In genomic region chr20:31677553-31678260, GRCh38 we compare ENCODE assay signal across 10 cellular contexts. TPM values are rescaled to one million over a fixed set of nuclear protein-coding genes. Genes with fewer than 3 reads are reported as not detected.
DNase-seq lines count a peak whose midpoint lies in the region; TF ChIP-seq lines count a peak whose summit lies in the region.
"Had no signal": no experiment of that assay in that cellular context is flagged by ENCODE, and none has a peak within 500 bp of the region (broad histone marks: within the 10 kb centered on the region; RNA-seq: fewer than 3 reads in every experiment).

No MANE protein-coding gene starts in this region.

- no peak overlapping the region for H3K9ac ChIP-seq in smooth muscle cell (ENCODE audit: low read depth)

- no peak for DNase-seq in T-helper 1 cell
- DNase-seq in epithelial cell of prostate (ENCODE audit: low read depth, low spot score): no peak
- DNase-seq in smooth muscle cell (lab: John Stamatoyannopoulos, UW; ENCODE audit: unreplicated experiment): no peak
- DNase-seq in foreskin fibroblast: no peak
- DNase-seq in NCI-H345 treated with DMSO at 0.1 percent for 48 hours (lab: John Stamatoyannopoulos, UW; ENCODE audit: unreplicated experiment): no peak
- no peak for DNase-seq in nucleus accumbens (lab: John Stamatoyannopoulos, UW)
- DNase-seq: 8988T; activated CD4-positive, alpha-beta T cell treated with anti-CD3 and anti-CD28 coated beads, Interleukin-2, amount 50 U/mL, for 48 hours had no signal

- no peaks in the 10 kb centered on the region for H3K27me3 ChIP-seq in smooth muscle cell (ENCODE audit: low read depth)

- no peak overlapping the region for H2AFZ ChIP-seq in smooth muscle cell (ENCODE audit: low read depth)

- no peak for TF ChIP-seq CTCF in VCaP (conservative IDR thresholded peaks at IDR 0.05)
- TF ChIP-seq CTCF in smooth muscle cell (IDR thresholded peaks at IDR 0.05; ENCODE audit: borderline replicate concordance, insufficient read depth, poor library complexity, severe bottlenecking): no peak
- TF ChIP-seq CTCF in foreskin fibroblast (IDR thresholded peaks at IDR 0.05; ENCODE audit: low read depth, low read length): no peak

- H3F3A ChIP-seq in smooth muscle cell (ENCODE audit: low read depth): no peaks in the 10 kb centered on the region

- H3K4me1 ChIP-seq in smooth muscle cell (ENCODE audit: low read depth): peaks cover 23% of the 10 kb centered on the region

- peaks cover 77% of the 10 kb centered on the region for H3K4me1 Mint-ChIP-seq in T-helper 1 cell treated with Interleukin-12 subunit alpha and Interleukin-12 subunit beta and Interleukin-4 antibody, amounts not matched to agents 30 μg/mL and 1 μg/mL, for 36 hours (ENCODE audit: low read depth)

- no peaks in the 10 kb centered on the region for H3K27me3 Mint-ChIP-seq in T-helper 1 cell treated with Interleukin-12 subunit alpha and Interleukin-12 subunit beta and Interleukin-4 antibody, amounts not matched to agents 30 μg/mL and 1 μg/mL, for 36 hours (ENCODE audit: low read depth)

- H3K36me3 Mint-ChIP-seq in T-helper 1 cell treated with Interleukin-12 subunit alpha and Interleukin-12 subunit beta and Interleukin-4 antibody, amounts not matched to agents 30 μg/mL and 1 μg/mL, for 36 hours (ENCODE audit: low read depth): peaks cover 48% of the 10 kb centered on the region

- H3K27ac ChIP-seq in VCaP (peak overlapping the region; percentile 88), epithelial cell of prostate (peak overlapping the region; percentile 100), smooth muscle cell (ENCODE audit: low read depth) (peak overlapping the region; percentile 32)

- H3K4me3 Mint-ChIP-seq in T-helper 1 cell treated with Interleukin-12 subunit alpha and Interleukin-12 subunit beta and Interleukin-4 antibody, amounts not matched to agents 30 μg/mL and 1 μg/mL, for 36 hours: peak overlapping the region; percentile 33

- peaks cover 19% of the 10 kb centered on the region for H3K79me2 ChIP-seq in smooth muscle cell (ENCODE audit: low read depth)

- H3K4me3 ChIP-seq in smooth muscle cell (no peak overlapping the region), foreskin fibroblast (ENCODE audit: low read depth in 1 of 2, low read length in 2 of 2) (no peak overlapping the region)

- no peaks in the 10 kb centered on the region for H3K9me3 ChIP-seq in smooth muscle cell (replicated peaks; ENCODE audit: low read depth)

- peak overlapping the region; percentile 24 for H3K4me2 ChIP-seq in smooth muscle cell

- H3K9me3 Mint-ChIP-seq in T-helper 1 cell treated with Interleukin-12 subunit alpha and Interleukin-12 subunit beta and Interleukin-4 antibody, amounts not matched to agents 30 μg/mL and 1 μg/mL, for 36 hours: no peaks in the 10 kb centered on the region

- H3K36me3 ChIP-seq in smooth muscle cell (ENCODE audit: low read depth): no peaks in the 10 kb centered on the region

- H4K20me1 ChIP-seq in smooth muscle cell (ENCODE audit: low read depth): peaks cover 61% of the 10 kb centered on the region

- H3K27ac Mint-ChIP-seq in T-helper 1 cell treated with Interleukin-12 subunit alpha and Interleukin-12 subunit beta and Interleukin-4 antibody, amounts not matched to agents 30 μg/mL and 1 μg/mL, for 36 hours: peak overlapping the region; percentile 75

- WGBS in smooth muscle cell (ENCODE audit: low lambda C conversion rate): 85% methylated on average over 2 of the region's 2 CpGs

RNA-seq across cellular contexts. Expression of gene COX4I2, which starts 40.0 kb away (rescaled TPM):
- not detected in 2 replicates for total RNA-seq in smooth muscle cell
- 0.80 and 2.1 TPM in 2 replicates for polyA plus RNA-seq in smooth muscle cell

RNA-seq across cellular contexts. Expression of gene BCL2L1, which starts 45.0 kb away (rescaled TPM):
- total RNA-seq in smooth muscle cell: 35.5 and 47.0 TPM in 2 replicates
- 24.8 and 41.1 TPM in 2 replicates for polyA plus RNA-seq in smooth muscle cell

Comparison
In these comparisons a context has a peak if more than half of its experiments do, and no peak if none do; other contexts are left out.
1. H3K27ac ChIP-seq: peak in every context shown above with its lines; median percentile 100 in epithelial cell of prostate; 88 in VCaP; 32 in smooth muscle cell.